In genomic region chr10:27241640-27242472, GRCh38 we compare ENCODE assay signal across 1 cellular context.
TF ChIP-seq lines count a peak whose summit lies in the region.

No MANE protein-coding gene starts in this region.

TF ChIP-seq in HCT116, 20 proteins besides CTCF, POLR2A, EP300 and RAD21 (continued from another document):
- TF ChIP-seq ATF3 (IDR thresholded peaks at IDR 0.05): no peak
- TF ChIP-seq ZFX (IDR thresholded peaks at IDR 0.05): peak; percentile 76
- TF ChIP-seq FOSL1 (IDR thresholded peaks at IDR 0.05; ENCODE audit: low read depth): no peak
- TF ChIP-seq POLR2AphosphoS5 (IDR thresholded peaks at IDR 0.05; ENCODE audit: low read depth, low read length): peak; percentile 96
